In the genomic region with DNA sequence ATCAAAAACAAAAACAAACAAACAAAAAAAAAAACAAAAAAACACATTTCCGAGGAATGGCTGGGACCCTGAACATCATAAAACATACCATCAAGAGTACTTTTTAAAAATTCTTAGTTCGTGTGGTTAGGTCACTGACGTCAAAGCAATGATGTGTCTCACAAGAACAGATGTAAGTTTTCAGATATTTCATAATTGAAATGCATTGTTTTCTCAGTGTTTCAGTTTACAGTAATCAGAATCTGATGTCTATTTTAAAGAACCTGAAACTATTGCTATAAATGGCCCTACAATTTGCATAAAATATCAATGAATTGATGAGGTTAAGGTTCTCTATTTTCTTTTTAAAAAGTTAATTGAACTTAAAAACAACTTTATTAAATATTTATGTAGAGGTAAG, we compare ENCODE assay signal across 23 cellular contexts.
DNase-seq lines count a peak whose midpoint lies in the region; ATAC-seq and TF ChIP-seq lines count a peak whose summit lies in the region.
"Had no signal": no experiment of that assay in that cellular context is flagged by ENCODE, and none has a peak within 500 bp of the region (broad histone marks: within the 10 kb centered on the region; RNA-seq: fewer than 3 reads in every experiment).

No MANE protein-coding gene starts in this region.

- CTCF ChIA-PET in OCI-LY7 (lab: Charles Lee; ENCODE audit: unreplicated experiment): no interaction called here

- no peaks in the 10 kb centered on the region for H3K27me3 Mint-ChIP-seq in GM23338 (ENCODE audit: insufficient read depth, low read depth, poor library complexity)
- H3K27me3 Mint-ChIP-seq: activated CD8-positive, alpha-beta memory T cell treated with anti-CD3 and anti-CD28 coated beads, Interleukin-2, amount 10 ng/mL, durations not matched to agents 7 days and 5 days; T-helper 17 cell had no signal

- no peaks in the 10 kb centered on the region for H3K36me3 Mint-ChIP-seq in GM23338 (ENCODE audit: low read depth)
- H3K36me3 Mint-ChIP-seq: activated CD8-positive, alpha-beta memory T cell treated with anti-CD3 and anti-CD28 coated beads, Interleukin-2, amount 10 ng/mL, durations not matched to agents 7 days and 5 days; neural progenitor cell had no signal

- H3K9me3 Mint-ChIP-seq in GM23338: no peaks in the 10 kb centered on the region
- H3K9me3 Mint-ChIP-seq: neural progenitor cell had no signal

- H3F3A ChIP-seq in GM23338 (replicated peaks; ENCODE audit: low read depth): no peaks in the 10 kb centered on the region

- H3K36me3 ChIP-seq in OCI-LY7 (ENCODE audit: insufficient read depth, low read length) (no peaks in the 10 kb centered on the region), osteoblast (ENCODE audit: insufficient read depth, low read length) (no peaks in the 10 kb centered on the region), GM23338 (ENCODE audit: insufficient read depth) (no peaks in the 10 kb centered on the region)
- H3K36me3 ChIP-seq: ascending aorta; BLaER1 treated with 17β-estradiol and CSF1 and Interleukin-3, amounts not matched to agents 10 nM and 100 nM; colonic mucosa; neural progenitor cell; right lobe of liver had no signal

- no peak overlapping the region for H3K4me2 ChIP-seq in OCI-LY7 (ENCODE audit: low read length)
- H3K4me2 ChIP-seq in osteoblast (ENCODE audit: insufficient read depth, low read length): no peak overlapping the region
- H3K4me2 ChIP-seq in GM23338: no peak overlapping the region
- H3K4me2 ChIP-seq: BLaER1 treated with 17β-estradiol and CSF1 and Interleukin-3, amounts not matched to agents 10 nM and 100 nM; neural progenitor cell had no signal

- POLR2A ChIA-PET in OCI-LY7 (lab: Charles Lee): interaction anchor here (1.0 kb wide), 1 partner anchor 54 kb away, joined by 3 read pairs; no protein-coding TSS in a partner anchor

- no peak overlapping the region for H3K27ac ChIP-seq in OCI-LY7 (ENCODE audit: low read depth, low read length, poor library complexity, severe bottlenecking)
- no peak overlapping the region for H3K27ac ChIP-seq in osteoblast (ENCODE audit: low read depth, low read length)
- no peak overlapping the region for H3K27ac ChIP-seq in GM23338 (ENCODE audit: low read depth)
- H3K27ac ChIP-seq: ascending aorta; BLaER1 treated with 17β-estradiol and CSF1 and Interleukin-3, amounts not matched to agents 10 nM and 100 nM; colonic mucosa; neural progenitor cell; right lobe of liver; testis had no signal

- peak overlapping the region; percentile 39; the same call in 1 of the 2 replicates for H2AFZ ChIP-seq in OCI-LY7 (ENCODE audit: low read length)
- no peak overlapping the region for H2AFZ ChIP-seq in osteoblast (ENCODE audit: low read length)
- no peak overlapping the region for H2AFZ ChIP-seq in GM23338
- H2AFZ ChIP-seq: neural progenitor cell had no signal

- ATAC-seq in GM19035 (IDR thresholded peaks at IDR 0.05; ENCODE audit: unreplicated experiment) (peak; percentile 74), HG02885 (IDR thresholded peaks at IDR 0.05; ENCODE audit: poor library complexity, unreplicated experiment) (peak; percentile 82), GM23338 (no peak)
- ATAC-seq: activated CD8-positive, alpha-beta memory T cell treated with anti-CD3 and anti-CD28 coated beads, Interleukin-2, amount 10 ng/mL, durations not matched to agents 7 days and 5 days; right lobe of liver; T-helper 17 cell had no signal

- BruUV-seq in OCI-LY7 (replicated peaks; lab: Mats Ljungman, UMichigan): no TSS peak

- peaks cover 14% of the 10 kb centered on the region for H3K4me1 ChIP-seq in OCI-LY7 (ENCODE audit: insufficient read depth, low read length, poor library complexity, severe bottlenecking)
- H3K4me1 ChIP-seq in osteoblast (ENCODE audit: insufficient read depth, low read length): no peaks in the 10 kb centered on the region
- no peaks in the 10 kb centered on the region for H3K4me1 ChIP-seq in GM23338 (ENCODE audit: insufficient read depth)
- H3K4me1 ChIP-seq: ascending aorta, colonic mucosa, neural progenitor cell, right lobe of liver, testis had no signal

- H3K4me1 Mint-ChIP-seq in GM23338: no peaks in the 10 kb centered on the region
- H3K4me1 Mint-ChIP-seq: activated CD8-positive, alpha-beta memory T cell treated with anti-CD3 and anti-CD28 coated beads, Interleukin-2, amount 10 ng/mL, durations not matched to agents 7 days and 5 days; neural progenitor cell; T-helper 17 cell had no signal

- DNase-seq in OCI-LY7 (ENCODE audit: low spot score) (no peak), osteoblast (ENCODE audit: insufficient read length, low spot score, missing footprints) (no peak), GM23338 (ENCODE audit: low spot score) (no peak), NCI-H1417 treated with DMSO at 0.1 percent for 48 hours (lab: John Stamatoyannopoulos, UW) (no peak)
- no peak for DNase-seq in effector CD4-positive, alpha-beta T cell
- DNase-seq: activated CD8-positive, alpha-beta memory T cell treated with anti-CD3 and anti-CD28 coated beads, Interleukin-2, amount 10 ng/mL, durations not matched to agents 7 days and 5 days; activated gamma-delta T cell; colonic mucosa; DMS53; Kasumi-1; kidney; NCI-H1436; NCI-H226; right lobe of liver; SHP77; stimulated activated CD4-positive, alpha-beta T cell treated with anti-CD3 and anti-CD28 coated beads, Interleukin-2, amount 100 ng/mL, for 24 hours; T-helper 17 cell; testis had no signal

- no peak overlapping the region for H3K4me3 Mint-ChIP-seq in GM23338
- H3K4me3 Mint-ChIP-seq: activated CD8-positive, alpha-beta memory T cell treated with anti-CD3 and anti-CD28 coated beads, Interleukin-2, amount 10 ng/mL, durations not matched to agents 7 days and 5 days; neural progenitor cell; T-helper 17 cell had no signal

- H3K9me3 ChIP-seq in OCI-LY7 (ENCODE audit: low read length) (no peaks in the 10 kb centered on the region), osteoblast (ENCODE audit: low read depth, low read length) (no peaks in the 10 kb centered on the region)
- H3K9me3 ChIP-seq: ascending aorta, colonic mucosa, right lobe of liver, testis had no signal

- TF ChIP-seq CTCF in OCI-LY7 (conservative IDR thresholded peaks at IDR 0.05; ENCODE audit: low read length) (no peak), osteoblast (IDR thresholded peaks at IDR 0.05; ENCODE audit: extremely low read depth, low read depth, low read length) (no peak), GM23338 (conservative IDR thresholded peaks at IDR 0.05; ENCODE audit: low read depth in 2 of 2) (no peak)

- no peak overlapping the region for H3K4me3 ChIP-seq in OCI-LY7 (ENCODE audit: low read depth, low read length, poor library complexity, severe bottlenecking)
- no peak overlapping the region for H3K4me3 ChIP-seq in osteoblast (ENCODE audit: insufficient read depth, low read length)
- no peak overlapping the region for H3K4me3 ChIP-seq in GM23338
- H3K4me3 ChIP-seq: ascending aorta; BLaER1 treated with 17β-estradiol and CSF1 and Interleukin-3, amounts not matched to agents 10 nM and 100 nM; colonic mucosa; neural progenitor cell; right lobe of liver; testis had no signal

- H3K79me2 ChIP-seq in OCI-LY7 (ENCODE audit: insufficient read depth, low read depth, low read length): no peaks in the 10 kb centered on the region
- H3K79me2 ChIP-seq in osteoblast (ENCODE audit: insufficient read depth, low read length): no peaks in the 10 kb centered on the region
- H3K79me2 ChIP-seq in GM23338 (replicated peaks; ENCODE audit: insufficient read depth): no peaks in the 10 kb centered on the region

- H3K27ac Mint-ChIP-seq in GM23338: no peak overlapping the region
- H3K27ac Mint-ChIP-seq: activated CD8-positive, alpha-beta memory T cell treated with anti-CD3 and anti-CD28 coated beads, Interleukin-2, amount 10 ng/mL, durations not matched to agents 7 days and 5 days; neural progenitor cell; T-helper 17 cell had no signal

- intact Hi-C loops in OCI-LY7 (cut with micrococcal nuclease; ENCODE audit: unreplicated experiment): no loop called here

- H4K20me1 ChIP-seq in OCI-LY7 (ENCODE audit: insufficient read depth, low read length) (no peaks in the 10 kb centered on the region), osteoblast (ENCODE audit: insufficient read depth, low read length) (no peaks in the 10 kb centered on the region), GM23338 (replicated peaks; ENCODE audit: insufficient read depth) (no peaks in the 10 kb centered on the region)
- H4K20me1 ChIP-seq: BLaER1 treated with 17β-estradiol and CSF1 and Interleukin-3, amounts not matched to agents 10 nM and 100 nM had no signal

- no peaks in the 10 kb centered on the region for H3K9me2 ChIP-seq in OCI-LY7 (ENCODE audit: insufficient read depth, low read length)
- H3K9me2 ChIP-seq in GM23338 (ENCODE audit: insufficient read depth): no peaks in the 10 kb centered on the region

- H3K27me3 ChIP-seq in osteoblast (ENCODE audit: insufficient read depth, low read length) (no peaks in the 10 kb centered on the region), GM23338 (ENCODE audit: insufficient read depth) (no peaks in the 10 kb centered on the region)
- H3K27me3 ChIP-seq: ascending aorta; BLaER1 treated with 17β-estradiol and CSF1 and Interleukin-3, amounts not matched to agents 10 nM and 100 nM; colonic mucosa; neural progenitor cell; right lobe of liver; testis had no signal

TF ChIP-seq in GM23338, 12 proteins besides CTCF, POLR2A, EP300 and RAD21 (continues in another document):
- no peak for TF ChIP-seq ZNF114 (CRISPR knock-in tag; IDR thresholded peaks at IDR 0.05)
- TF ChIP-seq EZH2 (IDR thresholded peaks at IDR 0.05; ENCODE audit: low read depth, unreplicated experiment): no peak
- TF ChIP-seq, protein P1, sequence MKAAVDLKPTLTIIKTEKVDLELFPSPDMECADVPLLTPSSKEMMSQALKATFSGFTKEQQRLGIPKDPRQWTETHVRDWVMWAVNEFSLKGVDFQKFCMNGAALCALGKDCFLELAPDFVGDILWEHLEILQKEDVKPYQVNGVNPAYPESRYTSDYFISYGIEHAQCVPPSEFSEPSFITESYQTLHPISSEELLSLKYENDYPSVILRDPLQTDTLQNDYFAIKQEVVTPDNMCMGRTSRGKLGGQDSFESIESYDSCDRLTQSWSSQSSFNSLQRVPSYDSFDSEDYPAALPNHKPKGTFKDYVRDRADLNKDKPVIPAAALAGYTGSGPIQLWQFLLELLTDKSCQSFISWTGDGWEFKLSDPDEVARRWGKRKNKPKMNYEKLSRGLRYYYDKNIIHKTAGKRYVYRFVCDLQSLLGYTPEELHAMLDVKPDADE (IDR thresholded peaks at IDR 0.05): no peak
